In genomic region chr12:63859880-63860279, GRCh38 we compare ENCODE assay signal across 3 cellular contexts. TPM values are rescaled to one million over a fixed set of nuclear protein-coding genes. Genes with fewer than 3 reads are reported as not detected.
"Had no signal": no experiment of that assay in that cellular context is flagged by ENCODE, and none has a peak within 500 bp of the region (broad histone marks: within the 10 kb centered on the region; RNA-seq: fewer than 3 reads in every experiment).

No MANE protein-coding gene starts in this region.

RNA-seq across cellular contexts. Expression of gene SRGAP1, which starts 15.4 kb away (rescaled TPM):
- total RNA-seq: activated CD4-positive, alpha-beta memory T cell treated with anti-CD3 and anti-CD28 coated beads, Interleukin-2, amount 10 ng/mL, durations not matched to agents 7 days and 5 days; activated CD4-positive, alpha-beta T cell treated with anti-CD3 and anti-CD28 coated beads, Interleukin-2, amount 10 ng/mL, durations not matched to agents 7 days and 5 days; activated CD8-positive, alpha-beta T cell treated with anti-CD3 and anti-CD28 coated beads, Interleukin-2, amount 10 ng/mL, durations not matched to agents 7 days and 5 days had no signal
